4 cellular contexts compared by ENCODE assay signal in genomic region chr17:48796163-48796522, GRCh38. TPM values are rescaled to one million over a fixed set of nuclear protein-coding genes. Genes with fewer than 3 reads are reported as not detected.
"Had no signal": no experiment of that assay in that cellular context is flagged by ENCODE, and none has a peak within 500 bp of the region (broad histone marks: within the 10 kb centered on the region; RNA-seq: fewer than 3 reads in every experiment).

No MANE protein-coding gene starts in this region.

RNA-seq across cellular contexts. Expression of gene TTLL6, which starts 20.9 kb away (rescaled TPM):
- total RNA-seq: endothelial cell of umbilical vein, frontal cortex, lung microvascular endothelial cell had no signal
- polyA plus RNA-seq: endothelial cell of umbilical vein, neural cell had no signal
